ENCODE assay signal across 1 cellular context in the genomic region with DNA sequence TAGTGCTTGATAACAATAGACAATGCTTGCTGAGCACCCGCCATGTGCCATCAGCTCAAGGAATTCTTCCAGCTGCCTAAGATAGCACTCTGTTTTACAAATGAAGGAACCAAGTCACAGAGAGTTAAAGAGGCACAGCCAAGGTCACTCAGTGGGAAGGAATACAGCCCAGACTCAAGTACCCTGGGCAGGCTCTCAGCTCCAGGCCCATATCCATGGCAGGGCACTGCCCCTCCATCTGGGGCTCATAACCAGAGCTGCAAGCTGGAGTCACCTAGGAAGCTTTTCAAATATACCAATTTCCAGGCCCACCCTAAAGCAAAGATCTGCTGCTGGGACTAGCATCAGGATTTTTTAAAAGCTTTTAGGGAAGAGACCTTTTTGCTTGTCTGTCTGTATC.
TF ChIP-seq lines count a peak whose summit lies in the region.

No MANE protein-coding gene starts in this region.

TF ChIP-seq in H1, 55 proteins besides CTCF, POLR2A, EP300 and RAD21 (continued from another document):
- no peak for TF ChIP-seq KDM4A (IDR thresholded peaks at IDR 0.05; ENCODE audit: low read depth, low read length, severe bottlenecking)
- TF ChIP-seq BRCA1 (IDR thresholded peaks at IDR 0.05; ENCODE audit: low read depth, low read length): no peak
- TF ChIP-seq KDM1A (IDR thresholded peaks at IDR 0.05; ENCODE audit: borderline replicate concordance, low read length): no peak
- TF ChIP-seq RBBP5 (IDR thresholded peaks at IDR 0.05; ENCODE audit: borderline replicate concordance, low read depth, low read length): no peak
- TF ChIP-seq, protein P1, sequence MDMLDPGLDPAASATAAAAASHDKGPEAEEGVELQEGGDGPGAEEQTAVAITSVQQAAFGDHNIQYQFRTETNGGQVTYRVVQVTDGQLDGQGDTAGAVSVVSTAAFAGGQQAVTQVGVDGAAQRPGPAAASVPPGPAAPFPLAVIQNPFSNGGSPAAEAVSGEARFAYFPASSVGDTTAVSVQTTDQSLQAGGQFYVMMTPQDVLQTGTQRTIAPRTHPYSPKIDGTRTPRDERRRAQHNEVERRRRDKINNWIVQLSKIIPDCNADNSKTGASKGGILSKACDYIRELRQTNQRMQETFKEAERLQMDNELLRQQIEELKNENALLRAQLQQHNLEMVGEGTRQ (IDR thresholded peaks at IDR 0.05; ENCODE audit: low read length): no peak
TF ChIP-seq in H1: peak in this region for 0.
